8 cellular contexts compared by ENCODE assay signal in the genomic region with DNA sequence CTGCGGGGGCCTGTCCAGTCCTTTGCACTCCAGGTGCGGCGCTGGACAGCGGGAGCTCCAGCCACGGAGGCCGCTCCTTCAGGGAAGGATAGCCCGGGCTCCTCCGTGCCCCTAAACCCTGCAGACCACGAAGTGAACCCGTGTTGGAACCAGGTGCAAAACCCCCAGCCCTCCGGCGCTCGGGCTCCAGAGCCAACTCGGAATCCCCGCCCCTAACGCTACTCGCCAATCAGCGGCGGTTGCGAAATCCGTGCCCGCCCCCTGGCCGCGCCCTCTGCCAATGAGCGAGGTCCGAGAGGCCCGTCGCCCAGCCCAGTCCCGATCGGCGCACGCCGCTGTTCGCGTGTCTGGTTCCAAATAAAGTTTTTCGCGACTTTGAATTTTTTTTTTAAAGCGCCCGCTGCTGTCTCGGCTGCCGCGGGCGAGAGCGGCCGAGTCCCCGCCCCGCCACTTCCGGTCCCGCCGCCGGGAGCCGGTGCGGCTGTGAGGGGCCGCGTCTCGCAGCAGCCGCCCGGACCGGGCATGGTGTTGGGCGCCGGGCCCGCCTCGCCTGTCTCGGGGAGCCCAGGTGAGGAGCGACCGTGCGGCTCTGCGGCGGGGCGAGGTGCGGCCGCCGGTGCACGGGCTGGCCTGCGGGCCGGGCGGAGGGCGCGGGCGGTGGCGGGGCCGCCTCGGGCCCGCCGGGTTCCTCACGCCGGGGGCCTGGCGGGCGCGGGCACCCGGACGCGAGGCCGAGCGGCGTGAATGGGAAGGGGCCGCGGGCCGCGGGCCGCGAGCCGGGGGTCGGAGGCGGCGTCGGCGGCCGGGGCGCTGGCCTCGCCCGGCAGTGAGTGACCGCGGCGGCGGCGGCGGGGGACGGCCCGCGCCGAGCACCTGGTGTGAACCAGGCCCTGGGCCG. TPM values are rescaled to one million over a fixed set of nuclear protein-coding genes. Genes with fewer than 3 reads are reported as not detected.
DNase-seq lines count a peak whose midpoint lies in the region; ATAC-seq and FAIRE-seq lines count a peak whose summit lies in the region.

A gene with protein sequence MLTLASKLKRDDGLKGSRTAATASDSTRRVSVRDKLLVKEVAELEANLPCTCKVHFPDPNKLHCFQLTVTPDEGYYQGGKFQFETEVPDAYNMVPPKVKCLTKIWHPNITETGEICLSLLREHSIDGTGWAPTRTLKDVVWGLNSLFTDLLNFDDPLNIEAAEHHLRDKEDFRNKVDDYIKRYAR (plus strand): TSS at position 450 of the 898 bp plus-strand sequence. CDS start 6,094 bp downstream, outside the sequence.

- in situ Hi-C loops in endometrial microvascular endothelial cells (cut with HindIII; ENCODE audit: inconsistent ontology term, low pct_unique_long_range_greater_than_20kb, low sequenced_read_pairs) = no loop called here

- peak; percentile 91 for ATAC-seq in GM21367 (IDR thresholded peaks at IDR 0.05; ENCODE audit: unreplicated experiment)

- WGBS in mesodermal cell (ENCODE audit: insufficient coverage in 2 of 2), 2 experiments = 0% methylated on average over 82 to 94 of the region's 123 CpGs

- peaks cover 18% of the 10 kb centered on the region for H3K36me3 ChIP-seq in mesodermal cell (ENCODE audit: control insufficient read depth, insufficient read depth, low read length)

- H3K4me3 ChIP-seq in mesodermal cell (ENCODE audit: extremely low read depth, insufficient read depth, low read length, poor library complexity, severe bottlenecking) = peak within 1 kb of the TSS; percentile 72

- peaks cover 7% of the 10 kb centered on the region for H3K4me1 ChIP-seq in mesodermal cell (ENCODE audit: control insufficient read depth, insufficient read depth, low read length, poor library complexity, severe bottlenecking)

- peaks cover 13% of the 10 kb centered on the region for H3K9me3 ChIP-seq in mesodermal cell (ENCODE audit: control insufficient read depth, low read length)

- no peak within 1 kb of the TSS for H3K27ac ChIP-seq in mesodermal cell (ENCODE audit: low read depth, low read length, severe bottlenecking)

- DNase-seq in COR-L47 (lab: John Stamatoyannopoulos, UW) = peak; percentile 85
- DNase-seq in HTR-8/SVneo (ENCODE audit: insufficient read length, low spot score) = peak; percentile 95
- peak; percentile 96 for DNase-seq in NOMO-1 treated with dmso at 0.1 percent for 144 hours (lab: John Stamatoyannopoulos, UW; ENCODE audit: unreplicated experiment)
- DNase-seq in activated CD8-positive, alpha-beta memory T cell treated with anti-CD3 and anti-CD28 coated beads, Interleukin-2, amount 50 U/mL, for 1 hour (ENCODE audit: extremely low read depth) = peak; percentile 86
- peak; percentile 92 to 95 for DNase-seq in stimulated activated CD8-positive, alpha-beta memory T cell treated with anti-CD3 and anti-CD28 coated beads, Interleukin-15, amount 100 ng/mL, for 4 hours (ENCODE audit: low read depth in 2 of 2)

- no peak for FAIRE-seq in HTR-8/SVneo (lab: Jason Lieb, UNC)

RNA-seq across cellular contexts. Expression of the gene that starts here (rescaled TPM):
- 70.3 TPM for total RNA-seq in endometrial microvascular endothelial cells (ENCODE audit: inconsistent ontology term)
- 56.2 TPM for polyA plus RNA-seq in mesodermal cell (2013, experiment 1 of 2)
- 61.5 TPM for polyA plus RNA-seq in mesodermal cell (2013, experiment 2 of 2)
